ENCODE assay signal across 8 cellular contexts in the genomic region with DNA sequence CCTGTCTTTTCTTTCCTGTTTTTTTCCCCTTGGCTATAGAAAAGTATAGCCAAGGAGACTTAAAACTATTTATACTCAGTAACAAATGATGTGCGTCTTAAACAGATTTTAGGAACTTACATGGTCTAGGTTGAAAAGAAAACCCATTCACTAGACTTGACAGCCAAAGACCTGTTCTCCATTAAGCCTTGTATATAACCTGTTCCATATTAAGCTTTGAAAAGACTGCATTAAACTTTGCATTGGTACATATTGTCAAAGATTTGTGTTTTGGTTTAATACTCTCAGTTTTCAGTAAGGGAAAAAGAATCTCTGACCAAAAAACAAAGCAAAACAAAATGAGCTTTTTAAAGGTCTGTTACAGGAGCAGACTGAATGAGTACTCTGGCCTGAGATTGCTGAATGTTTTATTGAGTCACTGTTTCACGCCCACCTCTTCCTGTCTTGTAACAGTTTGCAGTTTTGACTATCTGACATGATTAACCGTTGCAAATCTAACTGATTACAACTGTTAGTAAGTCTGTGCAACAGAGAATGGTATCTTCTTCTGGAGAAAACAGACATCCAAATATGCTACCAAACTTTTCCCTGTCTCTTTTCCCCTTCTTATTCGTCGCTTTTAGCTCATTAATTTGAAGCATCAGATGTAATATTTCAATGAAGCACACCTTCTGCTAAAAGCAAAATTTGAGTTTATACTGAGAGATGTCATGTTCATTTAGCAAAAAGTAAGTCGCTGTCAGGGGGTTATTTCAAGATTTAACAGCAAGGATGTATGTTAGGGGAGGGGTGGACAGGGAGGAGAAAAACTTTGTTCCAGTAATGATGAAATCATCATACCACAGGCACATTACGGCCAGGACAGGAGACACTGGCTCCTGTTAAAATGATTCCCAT. TPM values are rescaled to one million over a fixed set of nuclear protein-coding genes. Genes with fewer than 3 reads are reported as not detected.
DNase-seq lines count a peak whose midpoint lies in the region; ATAC-seq and TF ChIP-seq lines count a peak whose summit lies in the region.

No MANE protein-coding gene starts in this region.

- WGBS in hepatocyte (ENCODE audit: low lambda C conversion rate, missing lambda C conversion rate), result 65% methylated on average over 7 of the region's 7 CpGs

- POLR2A ChIA-PET in activated CD8-positive, alpha-beta T cell treated with anti-CD3 and anti-CD28 coated beads, Interleukin-2, amount 10 ng/mL, durations not matched to agents 7 days and 5 days (lab: Charles Lee), result interaction anchor here (0.9 to 1.2 kb wide), 3 partner anchors 10 to 17 kb away, joined by 3 to 4 read pairs (median 3); no protein-coding TSS in a partner anchor

- CTCF ChIA-PET in activated CD8-positive, alpha-beta T cell treated with anti-CD3 and anti-CD28 coated beads, Interleukin-2, amount 10 ng/mL, durations not matched to agents 7 days and 5 days (lab: Charles Lee), result interaction anchor here (0.8 to 1.4 kb wide), 7 partner anchors 12 to 961 kb away, joined by 3 to 8 read pairs (median 3); no protein-coding TSS in a partner anchor

- H3K9me3 ChIP-seq in hepatocyte (ENCODE audit: low read depth), result no peaks in the 10 kb centered on the region

- no peak overlapping the region for H3K4me3 ChIP-seq in hepatocyte

- H3K27ac ChIP-seq in hepatocyte, result peak overlapping the region; percentile 42

- no peaks in the 10 kb centered on the region for H3K36me3 ChIP-seq in hepatocyte (replicated peaks; ENCODE audit: insufficient read depth, low read depth)

- peak overlapping the region; percentile 8 for H3K27ac Mint-ChIP-seq in activated CD8-positive, alpha-beta T cell treated with anti-CD3 and anti-CD28 coated beads, Interleukin-2, amount 10 ng/mL, durations not matched to agents 7 days and 5 days

- peaks cover 4% of the 10 kb centered on the region for H3K36me3 Mint-ChIP-seq in activated CD8-positive, alpha-beta T cell treated with anti-CD3 and anti-CD28 coated beads, Interleukin-2, amount 10 ng/mL, durations not matched to agents 7 days and 5 days (ENCODE audit: low read depth)

- no peaks in the 10 kb centered on the region for H3K79me2 ChIP-seq in hepatocyte

- peak; percentile 91 for DNase-seq in CD1c-positive myeloid dendritic cell (ENCODE audit: extremely low spot score)
- DNase-seq in activated CD8-positive, alpha-beta T cell treated with anti-CD3 and anti-CD28 coated beads, Interleukin-2, amount 10 ng/mL, durations not matched to agents 7 days and 5 days, result no peak
- peak; percentile 22 for DNase-seq in hepatocyte (ENCODE audit: low spot score)
- DNase-seq in NCI-H2081 treated with DMSO at 0.1 percent for 48 hours (lab: John Stamatoyannopoulos, UW), result no peak
- DNase-seq in NCI-H345 treated with DMSO at 0.1 percent for 48 hours (lab: John Stamatoyannopoulos, UW; ENCODE audit: unreplicated experiment), result no peak
- no peak for DNase-seq in activated gamma-delta T cell (lab: John Stamatoyannopoulos, UW)

- peaks cover 54% of the 10 kb centered on the region for H3K4me1 Mint-ChIP-seq in activated CD8-positive, alpha-beta T cell treated with anti-CD3 and anti-CD28 coated beads, Interleukin-2, amount 10 ng/mL, durations not matched to agents 7 days and 5 days (ENCODE audit: low read depth)

- no peaks in the 10 kb centered on the region for H3K9me3 Mint-ChIP-seq in activated CD8-positive, alpha-beta T cell treated with anti-CD3 and anti-CD28 coated beads, Interleukin-2, amount 10 ng/mL, durations not matched to agents 7 days and 5 days (ENCODE audit: insufficient read depth)

- peak overlapping the region; percentile 9 for H3K4me2 ChIP-seq in hepatocyte

- no peaks in the 10 kb centered on the region for H3K27me3 ChIP-seq in hepatocyte

- H2AFZ ChIP-seq in hepatocyte, result no peak overlapping the region

- TF ChIP-seq CTCF in hepatocyte (IDR thresholded peaks at IDR 0.05; ENCODE audit: poor library complexity), result no peak

- H3K4me1 ChIP-seq in hepatocyte (ENCODE audit: insufficient read depth), result peaks cover 12% of the 10 kb centered on the region

- no peak overlapping the region for H3K4me3 Mint-ChIP-seq in activated CD8-positive, alpha-beta T cell treated with anti-CD3 and anti-CD28 coated beads, Interleukin-2, amount 10 ng/mL, durations not matched to agents 7 days and 5 days

- no peaks in the 10 kb centered on the region for H3K27me3 Mint-ChIP-seq in activated CD8-positive, alpha-beta T cell treated with anti-CD3 and anti-CD28 coated beads, Interleukin-2, amount 10 ng/mL, durations not matched to agents 7 days and 5 days (ENCODE audit: low read depth)

- no peaks in the 10 kb centered on the region for H4K20me1 ChIP-seq in hepatocyte (ENCODE audit: insufficient read depth, poor library complexity, severe bottlenecking)

- ATAC-seq in HG03175 (IDR thresholded peaks at IDR 0.05; ENCODE audit: unreplicated experiment), result peak; percentile 47
- ATAC-seq in activated CD8-positive, alpha-beta T cell treated with anti-CD3 and anti-CD28 coated beads, Interleukin-2, amount 10 ng/mL, durations not matched to agents 7 days and 5 days, result peak; percentile 61
- no peak for ATAC-seq in HG02763 (IDR thresholded peaks at IDR 0.05; ENCODE audit: unreplicated experiment)

- H3K9me2 ChIP-seq in hepatocyte (replicated peaks; ENCODE audit: insufficient read depth), result no peaks in the 10 kb centered on the region

RNA-seq across cellular contexts. Expression of gene SUPT3H, which starts 59.1 kb away (rescaled TPM):
- total RNA-seq in activated CD8-positive, alpha-beta T cell treated with anti-CD3 and anti-CD28 coated beads, Interleukin-2, amount 10 ng/mL, durations not matched to agents 7 days and 5 days, result 1 to 10 TPM; 6.4 to 9.1 TPM
- total RNA-seq in hepatocyte, result 6.8 and 9.1 TPM in 2 replicates
- 7.7 and 8.9 TPM in 2 replicates for polyA plus RNA-seq in hepatocyte

Comparison
In these comparisons a context has a peak if more than half of its experiments do, and no peak if none do; other contexts are left out.
1. DNase-seq: peak in CD1c-positive myeloid dendritic cell (single experiment) and hepatocyte (single experiment); none in activated CD8-positive, alpha-beta T cell treated with anti-CD3 and anti-CD28 coated beads, Interleukin-2, amount 10 ng/mL, durations not matched to agents 7 days and 5 days (single experiment), NCI-H2081 treated with DMSO at 0.1 percent for 48 hours (single experiment), NCI-H345 treated with DMSO at 0.1 percent for 48 hours (single experiment) and activated gamma-delta T cell (single experiment).